ENCODE assay signal across 24 cellular contexts in the genomic region with DNA sequence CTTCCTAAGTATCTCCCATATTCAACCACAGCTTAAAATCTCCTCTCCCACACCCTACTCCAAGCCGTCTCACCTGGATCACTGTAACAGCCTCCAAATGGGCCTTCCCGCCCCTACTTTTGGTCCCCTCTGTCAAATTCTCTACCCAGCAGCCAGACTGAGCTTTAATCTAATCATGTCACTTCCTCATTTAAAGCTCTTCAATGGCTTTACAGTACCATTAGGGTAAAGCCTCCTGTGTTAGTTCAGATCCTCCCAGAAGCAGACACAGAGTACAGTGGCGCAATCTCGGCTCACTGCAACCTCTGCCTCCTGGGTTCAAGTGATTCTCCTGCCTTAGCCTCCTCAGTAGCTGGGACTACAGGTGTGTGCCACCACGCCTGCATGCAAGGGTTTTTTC. TPM values are rescaled to one million over a fixed set of nuclear protein-coding genes. Genes with fewer than 3 reads are reported as not detected.
A peak's percentile ranks its signal among the peaks of the same experiment; 100 is the strongest.
DNase-seq lines count a peak whose midpoint lies in the region; ATAC-seq and TF ChIP-seq lines count a peak whose summit lies in the region.
"Had no signal": no experiment of that assay in that cellular context is flagged by ENCODE, and none has a peak within 500 bp of the region (broad histone marks: within the 10 kb centered on the region; RNA-seq: fewer than 3 reads in every experiment).

No MANE protein-coding gene starts in this region.

- no peak overlapping the region for H3K4me3 ChIP-seq in esophagus muscularis mucosa
- H3K4me3 ChIP-seq: GM23338, hepatocyte, lower lobe of right lung, upper lobe of left lung had no signal

- peaks cover 36 to 50% (median 43%) of the 10 kb centered on the region in 4 donors for H3K4me1 ChIP-seq in esophagus muscularis mucosa

- TF ChIP-seq POLR2A in esophagus muscularis mucosa (IDR thresholded peaks at IDR 0.05; ENCODE audit: low read depth) = no peak

- no peaks in the 10 kb centered on the region for H3K36me3 ChIP-seq in esophagus muscularis mucosa
- H3K36me3 ChIP-seq: BE2C, lower lobe of right lung, upper lobe of left lung had no signal

- WGBS in esophagus muscularis mucosa = 90% methylated on average over 5 of the region's 5 CpGs

- no peak for TF ChIP-seq CTCF in esophagus muscularis mucosa (IDR thresholded peaks at IDR 0.05)

- TF ChIP-seq EP300 in esophagus muscularis mucosa (IDR thresholded peaks at IDR 0.05) = no peak

- intact Hi-C loops in esophagus muscularis mucosa (cut with DNase I) = no loop called here

- H3K27ac ChIP-seq in esophagus muscularis mucosa (replicated peaks in 1 of 4) = peak overlapping the region in 3 of 4 donors; percentile 87 to 91 (median 88)
- peak overlapping the region; percentile 79 for H3K27ac ChIP-seq in substantia nigra (ENCODE audit: low read depth, low read length, poor library complexity, severe bottlenecking)
- H3K27ac ChIP-seq: 22Rv1, hepatocyte, lower lobe of right lung had no signal

- no peaks in the 10 kb centered on the region for H3K9me3 ChIP-seq in esophagus muscularis mucosa
- H3K9me3 ChIP-seq: BE2C, lower lobe of right lung, upper lobe of left lung had no signal

- H3K27me3 ChIP-seq in esophagus muscularis mucosa = no peaks in the 10 kb centered on the region
- H3K27me3 ChIP-seq: BE2C, hepatocyte, upper lobe of left lung had no signal

- peak; percentile 13 for DNase-seq in activated effector memory CD4-positive, alpha-beta T cell treated with anti-CD3 and anti-CD28 coated beads, Interleukin-2, amount 50 U/mL, for 16 hours
- no peak for DNase-seq in activated effector memory CD4-positive, alpha-beta T cell treated with Interleukin-2 at 50 U/mL for 16 hours
- DNase-seq in SKM-1 (lab: John Stamatoyannopoulos, UW; ENCODE audit: unreplicated experiment) = peak; percentile 86
- no peak for DNase-seq in esophagus muscularis mucosa (ENCODE audit: extremely low spot score)
- no peak for DNase-seq in substantia nigra (lab: John Stamatoyannopoulos, UW)
- no peak for DNase-seq in GF-D8 (lab: John Stamatoyannopoulos, UW)
- DNase-seq in Ammon's horn (ENCODE audit: low spot score) = no peak
- DNase-seq: activated CD4-positive, alpha-beta T cell treated with anti-CD3 and anti-CD28 coated beads, Interleukin-2, amount 10 ng/mL, durations not matched to agents 24 days and 14 days; activated CD8-positive, alpha-beta memory T cell treated with anti-CD3 and anti-CD28 coated beads, Interleukin-2, amount 50 U/mL, for 4 hours; activated naive CD4-positive, alpha-beta T cell treated with Interleukin-2 at 50 U/mL for 16 hours; aorta; BE2C; Calu3; lower lobe of right lung; natural killer cell; NCI-H748 treated with DMSO at 0.1 percent for 48 hours; stimulated activated CD4-positive, alpha-beta T cell treated with anti-CD3 and anti-CD28 coated beads, Interleukin-2, amount 100 ng/mL, for 24 hours; stimulated activated naive CD8-positive, alpha-beta T cell treated with anti-CD3 and anti-CD28 coated beads, Interleukin-15, Interleukin-2, amounts not matched to agents 100 U/mL and 50 U/mL, for 24 hours; upper lobe of left lung had no signal

- no peak for ATAC-seq in activated CD4-positive, CD25-positive, alpha-beta regulatory T cell treated with anti-CD3 and anti-CD28 coated beads, Interleukin-2, amount 50 U/mL, for 24 hours
- ATAC-seq: GM23338; lower lobe of right lung; natural killer cell; SK-N-SH treated with all-trans-retinoic acid at 6 μM for 48 hours; stimulated activated naive CD8-positive, alpha-beta T cell treated with anti-CD3 and anti-CD28 coated beads, Interleukin-15, Interleukin-2, amounts not matched to agents 100 U/mL and 50 U/mL, for 24 hours had no signal

RNA-seq across cellular contexts. Expression of gene PSEN2, which starts 46.8 kb away (rescaled TPM):
- 10 to 100 TPM; 37.8 to 56.9 (median 47.1) TPM for total RNA-seq in esophagus muscularis mucosa

Comparison
In these comparisons a context has a peak if more than half of its experiments do, and no peak if none do; other contexts are left out.
1. DNase-seq: peak in activated effector memory CD4-positive, alpha-beta T cell treated with anti-CD3 and anti-CD28 coated beads, Interleukin-2, amount 50 U/mL, for 16 hours (single experiment) and SKM-1 (single experiment); none in activated effector memory CD4-positive, alpha-beta T cell treated with Interleukin-2 at 50 U/mL for 16 hours (single experiment), esophagus muscularis mucosa (single experiment), substantia nigra (0 of 49), GF-D8 (single experiment) and Ammon's horn (single experiment).